In genomic region chr2:10240911-10241610, GRCh38 we compare ENCODE assay signal across 18 cellular contexts.
DNase-seq lines count a peak whose midpoint lies in the region; ATAC-seq and TF ChIP-seq lines count a peak whose summit lies in the region.
"Had no signal": no experiment of that assay in that cellular context is flagged by ENCODE, and none has a peak within 500 bp of the region (broad histone marks: within the 10 kb centered on the region; RNA-seq: fewer than 3 reads in every experiment).

No MANE protein-coding gene starts in this region.

- no peak overlapping the region for H3K18ac ChIP-seq in mesendoderm (ENCODE audit: low read length)

- H3K23ac ChIP-seq in mesendoderm (ENCODE audit: low read length): no peak overlapping the region

- DNase-seq in left ventricle myocardium inferior (peak; percentile 5), heart right ventricle (no peak), left colon (peak; percentile 2 to 8), mesendoderm (no peak), GM10248 (ENCODE audit: extremely low spot score) (no peak), PC-9 (no peak)
- DNase-seq: ACHN; CD4-positive, CD25-positive, alpha-beta regulatory T cell; EL; Karpas-422; MG63; NCI-H1092; NCI-H2081 treated with DMSO at 0.1 percent for 48 hours; NCI-H510A; NCI-H774 had no signal

- H3K4me1 ChIP-seq in left ventricle myocardium inferior: peaks cover 35% of the 10 kb centered on the region
- H3K4me1 ChIP-seq in heart right ventricle: peaks cover 0 to 35% (median 13%) of the 10 kb centered on the region in 9 donors
- peaks cover 15% of the 10 kb centered on the region in 2 experiments for H3K4me1 ChIP-seq in neutrophil (ENCODE audit: control insufficient read depth in 1 of 2, insufficient read depth in 1 of 2, low read depth in 1 of 2, low read length in 1 of 2)
- H3K4me1 ChIP-seq in mesendoderm (ENCODE audit: control insufficient read depth, low read depth, low read length): no peaks in the 10 kb centered on the region
- no peaks in the 10 kb centered on the region for H3K4me1 ChIP-seq in PC-9 (replicated peaks; ENCODE audit: insufficient read depth)
- H3K4me1 ChIP-seq: Caco-2 had no signal

- no peak for TF ChIP-seq CTCF in left ventricle myocardium inferior (IDR thresholded peaks at IDR 0.05; ENCODE audit: borderline replicate concordance)
- TF ChIP-seq CTCF in heart right ventricle (IDR thresholded peaks at IDR 0.05): no peak
- TF ChIP-seq CTCF in neutrophil (IDR thresholded peaks at IDR 0.05): no peak
- no peak for TF ChIP-seq CTCF in GM10248 (IDR thresholded peaks at IDR 0.05; ENCODE audit: control extremely low read depth, extremely low read depth, low read depth, missing control alignments)
- no peak for TF ChIP-seq CTCF in PC-9 (conservative IDR thresholded peaks at IDR 0.05)

- no peak overlapping the region for H3K9ac ChIP-seq in mesendoderm (ENCODE audit: low read length)

- no peak overlapping the region for H4K8ac ChIP-seq in mesendoderm (ENCODE audit: low read depth, low read length)

- H3K56ac ChIP-seq in mesendoderm (ENCODE audit: low read length): no peak overlapping the region

- H2AFZ ChIP-seq in PC-9: no peak overlapping the region

- H3K4me2 ChIP-seq in mesendoderm (ENCODE audit: low read length): no peak overlapping the region
- H3K4me2 ChIP-seq in PC-9: no peak overlapping the region

- H3K36me3 ChIP-seq in left ventricle myocardium inferior (no peaks in the 10 kb centered on the region), heart right ventricle (no peaks in the 10 kb centered on the region), neutrophil (no peaks in the 10 kb centered on the region), mesendoderm (ENCODE audit: control insufficient read depth, insufficient read depth, low read length) (no peaks in the 10 kb centered on the region), PC-9 (ENCODE audit: low read depth) (no peaks in the 10 kb centered on the region)
- H3K36me3 ChIP-seq: MG63 had no signal

- H3K27me3 ChIP-seq in left ventricle myocardium inferior (ENCODE audit: low read depth) (no peaks in the 10 kb centered on the region), heart right ventricle (no peaks in the 10 kb centered on the region), neutrophil (peaks cover 15% of the 10 kb centered on the region), mesendoderm (ENCODE audit: insufficient read depth, low read length, poor library complexity) (no peaks in the 10 kb centered on the region), PC-9 (ENCODE audit: insufficient read depth, low read depth) (no peaks in the 10 kb centered on the region; the same call in 1 of the 2 replicates)
- H3K27me3 ChIP-seq: MG63 had no signal

- H3K4me3 ChIP-seq in left ventricle myocardium inferior: no peak overlapping the region
- no peak overlapping the region for H3K4me3 ChIP-seq in heart right ventricle
- peak overlapping the region in 1 of 2 experiments; percentile 13 for H3K4me3 ChIP-seq in neutrophil (ENCODE audit: low read depth in 1 of 2, low read length in 1 of 2)
- no peak overlapping the region for H3K4me3 ChIP-seq in mesendoderm (ENCODE audit: low read length)
- no peak overlapping the region for H3K4me3 ChIP-seq in PC-9
- H3K4me3 ChIP-seq: MG63 had no signal

- H3K79me2 ChIP-seq in mesendoderm (ENCODE audit: control insufficient read depth, insufficient read depth, low read length) (no peaks in the 10 kb centered on the region), PC-9 (ENCODE audit: low read depth) (no peaks in the 10 kb centered on the region)

- no peaks in the 10 kb centered on the region for H3K9me3 ChIP-seq in left ventricle myocardium inferior (replicated peaks)
- no peaks in the 10 kb centered on the region for H3K9me3 ChIP-seq in heart right ventricle
- H3K9me3 ChIP-seq in neutrophil: no peaks in the 10 kb centered on the region
- no peaks in the 10 kb centered on the region for H3K9me3 ChIP-seq in PC-9 (ENCODE audit: insufficient read depth, low read depth)
- H3K9me3 ChIP-seq: Caco-2, MG63 had no signal

- H2BK15ac ChIP-seq in mesendoderm (replicated peaks; ENCODE audit: low read depth): no peak overlapping the region

- H3K9me2 ChIP-seq in PC-9 (ENCODE audit: insufficient read depth): no peaks in the 10 kb centered on the region

- H4K5ac ChIP-seq in mesendoderm (ENCODE audit: low read length): no peak overlapping the region

- no peak overlapping the region for H2BK5ac ChIP-seq in mesendoderm (ENCODE audit: low read length)

- H3K79me1 ChIP-seq in mesendoderm (ENCODE audit: low read length): no peaks in the 10 kb centered on the region

- no peak overlapping the region for H3K4ac ChIP-seq in mesendoderm (ENCODE audit: low read depth, low read length)

- CTCF ChIA-PET in GM10248 (lab: Yijun Ruan, JAX): no interaction called here
- CTCF ChIA-PET in PC-9 (lab: Charles Lee): no interaction called here

- ATAC-seq in heart right ventricle: no peak
- no peak for ATAC-seq in left colon

- H2BK120ac ChIP-seq in mesendoderm (ENCODE audit: low read depth, low read length): no peak overlapping the region

- 94 to 95% methylated on average over 21 of the region's 21 CpGs for WGBS in heart right ventricle, 2 donors
- WGBS in mesendoderm (ENCODE audit: extremely low coverage, insufficient coverage, low lambda C conversion rate): no CpG with 5 or more reads among the region's 21 CpGs

- intact Hi-C loops in left ventricle myocardium inferior (cut with micrococcal nuclease): no loop called here
- intact Hi-C loops in heart right ventricle (cut with DNase I): no loop called here
- intact Hi-C loops in left colon (cut with DNase I, micrococcal nuclease): no loop called here
- intact Hi-C loops in PC-9 (cut with micrococcal nuclease; ENCODE audit: unreplicated experiment): no loop called here

- POLR2A ChIA-PET in GM10248 (lab: Yijun Ruan, JAX) (no interaction called here), PC-9 (lab: Charles Lee; ENCODE audit: unreplicated experiment) (no interaction called here)

- H4K20me1 ChIP-seq in PC-9 (ENCODE audit: insufficient read depth): no peaks in the 10 kb centered on the region

- no TSS peak for BruUV-seq in PC-9 (replicated peaks; lab: Mats Ljungman, UMichigan)

- H3F3A ChIP-seq in PC-9 (ENCODE audit: insufficient read depth, low read depth): no peaks in the 10 kb centered on the region

- H2AK5ac ChIP-seq in mesendoderm (ENCODE audit: low read length): no peak overlapping the region

- H3K27ac ChIP-seq in left ventricle myocardium inferior (replicated peaks) (no peak overlapping the region), heart right ventricle (no peak overlapping the region), neutrophil (peak overlapping the region; percentile 63), mesendoderm (ENCODE audit: low read depth, low read length) (no peak overlapping the region), PC-9 (no peak overlapping the region)
- H3K27ac ChIP-seq: RWPE1 had no signal

Comparison
In these comparisons a context has a peak if more than half of its experiments do, and no peak if none do; other contexts are left out.
1. DNase-seq: peak in left ventricle myocardium inferior (single experiment) and left colon (2 of 2); none in heart right ventricle (0 of 2), mesendoderm (single experiment), GM10248 (single experiment) and PC-9 (0 of 2).